Comparison of ENCODE assay signal across 8 cellular contexts in genomic region chr18:48928787-48929186, GRCh38. TPM values are rescaled to one million over a fixed set of nuclear protein-coding genes. Genes with fewer than 3 reads are reported as not detected.
DNase-seq lines count a peak whose midpoint lies in the region; ATAC-seq and TF ChIP-seq lines count a peak whose summit lies in the region.

No MANE protein-coding gene starts in this region.

- H3K4me1 Mint-ChIP-seq in central memory CD8-positive, alpha-beta T cell = peaks cover 86% of the 10 kb centered on the region
- peaks cover 62% of the 10 kb centered on the region for H3K4me1 Mint-ChIP-seq in memory B cell
- peaks cover 72 to 100% of the 10 kb centered on the region in 2 donors for H3K4me1 Mint-ChIP-seq in stimulated activated naive B cell treated with anti-CD40 and anti-IgM and Interleukin-4, amounts not matched to agents 10 μg/mL and 1 μg/mL and 100 μg/mL, for 72 hours

- peak; percentile 51 for DNase-seq in GM10266 (ENCODE audit: extremely low spot score)
- DNase-seq in NCI-H128 (lab: John Stamatoyannopoulos, UW; ENCODE audit: unreplicated experiment) = peak; percentile 78
- DNase-seq in activated CD4-positive, CD25-positive, alpha-beta regulatory T cell (lab: John Stamatoyannopoulos, UW) = peak; percentile 13 to 62 (median 36)
- DNase-seq in central memory CD8-positive, alpha-beta T cell (ENCODE audit: low spot score in 2 of 2) = peak; percentile 54 to 83
- DNase-seq in memory B cell (ENCODE audit: low spot score in 2 of 2) = peak; percentile 71 to 73
- peak; percentile 71 for DNase-seq in stimulated activated naive B cell treated with anti-CD40 and anti-IgM and Interleukin-4, amounts not matched to agents 10 μg/mL and 1 μg/mL and 100 μg/mL, for 72 hours
- DNase-seq in posterior vena cava (ENCODE audit: low spot score) = no peak

- H3K4me3 Mint-ChIP-seq in central memory CD8-positive, alpha-beta T cell = peak overlapping the region; percentile 68
- H3K4me3 Mint-ChIP-seq in memory B cell = peak overlapping the region; percentile 39
- H3K4me3 Mint-ChIP-seq in stimulated activated naive B cell treated with anti-CD40 and anti-IgM and Interleukin-4, amounts not matched to agents 10 μg/mL and 1 μg/mL and 100 μg/mL, for 72 hours = peak overlapping the region; percentile 58 to 75

- peak overlapping the region; percentile 44 for H3K27ac ChIP-seq in HEK293 (ENCODE audit: extremely low read depth, low read depth, low read length)

- ATAC-seq in central memory CD8-positive, alpha-beta T cell (replicated peaks; ENCODE audit: extremely low read depth, poor library complexity, severe bottlenecking) = peak; percentile 93
- ATAC-seq in memory B cell (ENCODE audit: low read depth) = peak; percentile 93
- peak; percentile 91 to 95 for ATAC-seq in stimulated activated naive B cell treated with anti-CD40 and anti-IgM and Interleukin-4, amounts not matched to agents 10 μg/mL and 1 μg/mL and 100 μg/mL, for 72 hours (replicated peaks)

- peaks cover 78% of the 10 kb centered on the region for H3K4me1 ChIP-seq in HEK293 (ENCODE audit: control insufficient read depth, insufficient read depth, low read length)

- intact Hi-C loops in posterior vena cava (cut with DNase I) = loop anchor here in 1 of 2 donors (5.0 kb wide), 1 partner anchor 101 kb away; no protein-coding TSS in a partner anchor

- TF ChIP-seq CTCF in GM10266 (IDR thresholded peaks at IDR 0.05; ENCODE audit: control insufficient read depth, insufficient read depth, low read depth, missing control alignments) (no peak), HEK293 (tag by site-specific recombination; IDR thresholded peaks at IDR 0.05) (no peak)

- POLR2A ChIA-PET in HEK293 (lab: Yijun Ruan, JAX) = interaction anchor here (1.4 kb wide), 1 partner anchor 23 kb away, joined by 4 read pairs; no protein-coding TSS in a partner anchor

- CTCF ChIA-PET in HEK293 (lab: Yijun Ruan, JAX) = interaction anchor here (2.7 kb wide), 1 partner anchor 152 kb away, joined by 7 read pairs; no protein-coding TSS in a partner anchor

- peaks cover 0 to 38% of the 10 kb centered on the region in 2 experiments; a peak in 2 of 3 replicates for H3K36me3 ChIP-seq in HEK293 (ENCODE audit: control insufficient read depth in 2 of 2, insufficient read depth in 1 of 2, low read length in 2 of 2)

- no peaks in the 10 kb centered on the region for H3K9me3 Mint-ChIP-seq in central memory CD8-positive, alpha-beta T cell
- H3K9me3 Mint-ChIP-seq in memory B cell = no peaks in the 10 kb centered on the region
- H3K9me3 Mint-ChIP-seq in stimulated activated naive B cell treated with anti-CD40 and anti-IgM and Interleukin-4, amounts not matched to agents 10 μg/mL and 1 μg/mL and 100 μg/mL, for 72 hours = no peaks in the 10 kb centered on the region

- no peaks in the 10 kb centered on the region for H3K27me3 Mint-ChIP-seq in central memory CD8-positive, alpha-beta T cell
- H3K27me3 Mint-ChIP-seq in memory B cell = no peaks in the 10 kb centered on the region
- H3K27me3 Mint-ChIP-seq in stimulated activated naive B cell treated with anti-CD40 and anti-IgM and Interleukin-4, amounts not matched to agents 10 μg/mL and 1 μg/mL and 100 μg/mL, for 72 hours = no peaks in the 10 kb centered on the region

- peaks cover 53% of the 10 kb centered on the region for H3K36me3 Mint-ChIP-seq in central memory CD8-positive, alpha-beta T cell (ENCODE audit: insufficient read depth)
- no peaks in the 10 kb centered on the region for H3K36me3 Mint-ChIP-seq in memory B cell
- peaks cover 29 to 65% of the 10 kb centered on the region in 2 donors for H3K36me3 Mint-ChIP-seq in stimulated activated naive B cell treated with anti-CD40 and anti-IgM and Interleukin-4, amounts not matched to agents 10 μg/mL and 1 μg/mL and 100 μg/mL, for 72 hours

- no peaks in the 10 kb centered on the region for H3K9me3 ChIP-seq in HEK293 (ENCODE audit: control insufficient read depth, insufficient read depth, low read depth, low read length)

- no peak overlapping the region for H3K4me3 ChIP-seq in HEK293 (ENCODE audit: low read depth, low read length)

- H3K27ac Mint-ChIP-seq in central memory CD8-positive, alpha-beta T cell (ENCODE audit: low read depth) = peak overlapping the region; percentile 95
- peak overlapping the region; percentile 94 for H3K27ac Mint-ChIP-seq in memory B cell
- H3K27ac Mint-ChIP-seq in stimulated activated naive B cell treated with anti-CD40 and anti-IgM and Interleukin-4, amounts not matched to agents 10 μg/mL and 1 μg/mL and 100 μg/mL, for 72 hours = peak overlapping the region; percentile 96

TF ChIP-seq in HEK293, 187 proteins besides CTCF, POLR2A, EP300 and RAD21:
- no peak for TF ChIP-seq ZNF292 (tag by site-specific recombination; IDR thresholded peaks at IDR 0.05; ENCODE audit: borderline replicate concordance, low read depth)
- 0 out of 2 replicates have a peak, but pooled peaks have one; percentile 17 for TF ChIP-seq ZNF600 (tag by site-specific recombination; IDR thresholded peaks at IDR 0.05)
- no peak for TF ChIP-seq ZNF354C (tag by site-specific recombination; IDR thresholded peaks at IDR 0.05; ENCODE audit: borderline replicate concordance, low read depth)
- TF ChIP-seq SP2 (tag by site-specific recombination; IDR thresholded peaks at IDR 0.05) = no peak
- TF ChIP-seq OSR2 (tag by site-specific recombination; IDR thresholded peaks at IDR 0.05) = 0 out of 2 replicates have a peak, but pooled peaks have one; percentile 13
- TF ChIP-seq ZSCAN30 (tag by site-specific recombination; IDR thresholded peaks at IDR 0.05) = peak; percentile 92
- no peak for TF ChIP-seq GLI4 (tag by site-specific recombination; IDR thresholded peaks at IDR 0.05)
- 0 out of 2 replicates have a peak, but pooled peaks have one; percentile 24 for TF ChIP-seq ZNF341 (tag by site-specific recombination; IDR thresholded peaks at IDR 0.05; ENCODE audit: low read depth)
- TF ChIP-seq GLI2 (tag by site-specific recombination; IDR thresholded peaks at IDR 0.05; ENCODE audit: borderline replicate concordance, low read depth) = no peak
- TF ChIP-seq SP7 (tag by site-specific recombination; IDR thresholded peaks at IDR 0.05) = peak; percentile 45
- no peak for TF ChIP-seq ZNF366 (tag by site-specific recombination; conservative IDR thresholded peaks at IDR 0.05)
- no peak for TF ChIP-seq KLF16 (tag by site-specific recombination; IDR thresholded peaks at IDR 0.05)
- no peak for TF ChIP-seq ZFHX2 (tag by site-specific recombination; conservative IDR thresholded peaks at IDR 0.05)
- TF ChIP-seq ZBTB8A (tag by site-specific recombination; IDR thresholded peaks at IDR 0.05) = no peak
- TF ChIP-seq, protein P1, sequence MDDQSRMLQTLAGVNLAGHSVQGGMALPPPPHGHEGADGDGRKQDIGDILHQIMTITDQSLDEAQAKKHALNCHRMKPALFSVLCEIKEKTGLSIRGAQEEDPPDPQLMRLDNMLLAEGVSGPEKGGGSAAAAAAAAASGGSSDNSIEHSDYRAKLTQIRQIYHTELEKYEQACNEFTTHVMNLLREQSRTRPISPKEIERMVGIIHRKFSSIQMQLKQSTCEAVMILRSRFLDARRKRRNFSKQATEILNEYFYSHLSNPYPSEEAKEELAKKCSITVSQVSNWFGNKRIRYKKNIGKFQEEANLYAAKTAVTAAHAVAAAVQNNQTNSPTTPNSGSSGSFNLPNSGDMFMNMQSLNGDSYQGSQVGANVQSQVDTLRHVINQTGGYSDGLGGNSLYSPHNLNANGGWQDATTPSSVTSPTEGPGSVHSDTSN (CRISPR knock-in tag; IDR thresholded peaks at IDR 0.05) = no peak
- no peak for TF ChIP-seq EGR2 (tag by site-specific recombination; IDR thresholded peaks at IDR 0.05; ENCODE audit: low read depth)
- no peak for TF ChIP-seq ZNF140 (tag by site-specific recombination; IDR thresholded peaks at IDR 0.05)
- TF ChIP-seq ZNF704 (tag by site-specific recombination; IDR thresholded peaks at IDR 0.05) = no peak
- TF ChIP-seq ZNF398 (tag by site-specific recombination; IDR thresholded peaks at IDR 0.05) = 0 out of 2 replicates have a peak, but pooled peaks have one; percentile 1
- TF ChIP-seq ZBTB17 (tag by site-specific recombination; IDR thresholded peaks at IDR 0.05) = no peak

RNA-seq across cellular contexts. Expression of gene SMAD7, which starts 22.0 kb away (rescaled TPM):
- 10 to 100 TPM; 34.7 to 36.8 TPM for total RNA-seq in posterior vena cava
